12 cellular contexts compared by ENCODE assay signal in genomic region chr5:159174511-159175168, GRCh38. TPM values are rescaled to one million over a fixed set of nuclear protein-coding genes. Genes with fewer than 3 reads are reported as not detected.
DNase-seq lines count a peak whose midpoint lies in the region; ATAC-seq, FAIRE-seq and TF ChIP-seq lines count a peak whose summit lies in the region.
"Had no signal": no experiment of that assay in that cellular context is flagged by ENCODE, and none has a peak within 500 bp of the region (broad histone marks: within the 10 kb centered on the region; RNA-seq: fewer than 3 reads in every experiment).

No MANE protein-coding gene starts in this region.

- no peak overlapping the region for H3K56ac ChIP-seq in mesendoderm (ENCODE audit: low read length)

- peaks cover 49% of the 10 kb centered on the region for H3K36me3 Mint-ChIP-seq in CD8-positive, alpha-beta T cell

- H3K27me3 Mint-ChIP-seq in CD8-positive, alpha-beta T cell (ENCODE audit: low read depth), result no peaks in the 10 kb centered on the region
- H3K27me3 Mint-ChIP-seq: activated CD4-positive, alpha-beta T cell treated with anti-CD3 and anti-CD28 coated beads, Interleukin-2, amount 10 ng/mL, durations not matched to agents 24 days and 14 days; stimulated activated naive B cell treated with anti-CD40 and anti-IgM and Interleukin-4, amounts not matched to agents 10 μg/mL and 1 μg/mL and 100 μg/mL, for 72 hours had no signal

- POLR2A ChIA-PET in PC-3 (lab: Charles Lee; ENCODE audit: unreplicated experiment), result no interaction called here
- POLR2A ChIA-PET in endothelial cell of umbilical vein (lab: Charles Lee), result no interaction called here
- POLR2A ChIA-PET in CD8-positive, alpha-beta T cell (lab: Charles Lee), result interaction anchor here (0.6 to 1.7 kb wide), 2 partner anchors 11 to 77 kb away, joined by 3 read pairs; no protein-coding TSS in a partner anchor

- H3K9me2 ChIP-seq in PC-3 (replicated peaks; ENCODE audit: low read length), result no peaks in the 10 kb centered on the region

- no peak overlapping the region for H2BK15ac ChIP-seq in mesendoderm (replicated peaks; ENCODE audit: low read depth)

- H2BK5ac ChIP-seq in mesendoderm (ENCODE audit: low read length), result no peak overlapping the region

- TF ChIP-seq CTCF in AG10803 (conservative IDR thresholded peaks at IDR 0.05; ENCODE audit: low read length), result no peak
- TF ChIP-seq CTCF in PC-3 (conservative IDR thresholded peaks at IDR 0.05; ENCODE audit: low read depth, low read length), result no peak
- TF ChIP-seq CTCF in endothelial cell of umbilical vein (IDR thresholded peaks at IDR 0.05; ENCODE audit: extremely low read depth in 1 of 2, insufficient read depth in 1 of 2, low read depth in 1 of 2, low read length in 2 of 2), result no peak
- TF ChIP-seq CTCF in CD8-positive, alpha-beta T cell (IDR thresholded peaks at IDR 0.05), result no peak

- H3K4me1 ChIP-seq in PC-3 (ENCODE audit: insufficient read depth, low read length) (peaks cover 18% of the 10 kb centered on the region), endothelial cell of umbilical vein (ENCODE audit: control insufficient read depth, extremely low read depth, insufficient read depth, low read length) (peaks cover 15% of the 10 kb centered on the region), mesendoderm (ENCODE audit: control insufficient read depth, low read depth, low read length) (no peaks in the 10 kb centered on the region), aorta (ENCODE audit: control insufficient read depth in 1 of 2, insufficient read depth in 2 of 2, low read length in 2 of 2) (no peaks in the 10 kb centered on the region)
- H3K4me1 ChIP-seq in CD8-positive, alpha-beta T cell (ENCODE audit: insufficient read depth, low read length), result peaks cover 15% of the 10 kb centered on the region

- intact Hi-C loops in PC-3 (cut with micrococcal nuclease) (loop anchor here (5.0 kb wide), 1 partner anchor 88 kb away; the partner anchor contains the start of gene UBLCP1), endothelial cell of umbilical vein (cut with micrococcal nuclease) (loop anchor here (10.0 kb wide), 1 partner anchor 830 kb away; the partner anchor contains the start of gene TTC1), aorta (cut with DNase I) (no loop called here)
- intact Hi-C loops in CD8-positive, alpha-beta T cell (cut with DNase I, micrococcal nuclease), result no loop called here

- CTCF ChIA-PET in PC-3 (lab: Charles Lee), result no interaction called here
- CTCF ChIA-PET in endothelial cell of umbilical vein (lab: Charles Lee), result interaction anchor here (1.5 to 2.8 kb wide), 3 partner anchors 18 to 114 kb away, joined by 3 to 18 read pairs (median 4); no protein-coding TSS in a partner anchor
- CTCF ChIA-PET in CD8-positive, alpha-beta T cell (lab: Charles Lee), result interaction anchor here (1.1 to 2.7 kb wide), 4 partner anchors 11 to 116 kb away, joined by 3 to 14 read pairs (median 4); no protein-coding TSS in a partner anchor

- no peak for ATAC-seq in PC-3
- ATAC-seq in CD8-positive, alpha-beta T cell, result no peak
- ATAC-seq in aorta (ENCODE audit: low FRiP score), result no peak
- ATAC-seq: stimulated activated naive B cell treated with anti-CD40 and anti-IgM and Interleukin-4, amounts not matched to agents 10 μg/mL and 1 μg/mL and 100 μg/mL, for 72 hours had no signal

- peaks cover 7% of the 10 kb centered on the region for H3F3A ChIP-seq in PC-3 (ENCODE audit: low read length, unreplicated experiment)

- no peak overlapping the region for H2AFZ ChIP-seq in PC-3 (ENCODE audit: low read length)
- no peak overlapping the region for H2AFZ ChIP-seq in endothelial cell of umbilical vein (ENCODE audit: low read depth, low read length)

- H3K27ac ChIP-seq in PC-3 (ENCODE audit: low read length) (peak overlapping the region; percentile 40), endothelial cell of umbilical vein (ENCODE audit: insufficient read depth, low read depth, low read length) (no peak overlapping the region), mesendoderm (ENCODE audit: low read depth, low read length) (no peak overlapping the region), aorta (ENCODE audit: low read depth in 1 of 2, low read length in 2 of 2) (no peak overlapping the region)
- no peak overlapping the region for H3K27ac ChIP-seq in CD8-positive, alpha-beta T cell (ENCODE audit: low read depth, low read length)

- H3K9me3 Mint-ChIP-seq in CD8-positive, alpha-beta T cell, result no peaks in the 10 kb centered on the region
- H3K9me3 Mint-ChIP-seq: activated CD4-positive, alpha-beta T cell treated with anti-CD3 and anti-CD28 coated beads, Interleukin-2, amount 10 ng/mL, durations not matched to agents 24 days and 14 days; stimulated activated naive B cell treated with anti-CD40 and anti-IgM and Interleukin-4, amounts not matched to agents 10 μg/mL and 1 μg/mL and 100 μg/mL, for 72 hours had no signal

- BruUV-seq in PC-3 (replicated peaks; lab: Mats Ljungman, UMichigan) (no TSS peak), endothelial cell of umbilical vein (replicated peaks; lab: Mats Ljungman, UMichigan) (no TSS peak)

- H3K27me3 ChIP-seq in PC-3 (ENCODE audit: low read length) (no peaks in the 10 kb centered on the region), endothelial cell of umbilical vein (ENCODE audit: control insufficient read depth in 2 of 2, insufficient read depth in 2 of 2, low read length in 2 of 2) (no peaks in the 10 kb centered on the region), mesendoderm (ENCODE audit: insufficient read depth, low read length, poor library complexity) (no peaks in the 10 kb centered on the region), aorta (ENCODE audit: control insufficient read depth in 1 of 2, insufficient read depth in 2 of 2, low read length in 1 of 2) (no peaks in the 10 kb centered on the region)
- no peaks in the 10 kb centered on the region for H3K27me3 ChIP-seq in CD8-positive, alpha-beta T cell (ENCODE audit: insufficient read depth, low read length)
- H3K27me3 ChIP-seq: MG63 had no signal

- H4K20me1 ChIP-seq in PC-3 (ENCODE audit: low read length), result no peaks in the 10 kb centered on the region
- H4K20me1 ChIP-seq in endothelial cell of umbilical vein (replicated peaks; ENCODE audit: control insufficient read depth, extremely low read depth, insufficient read depth, low read length), result no peaks in the 10 kb centered on the region

- H3K9ac ChIP-seq in PC-3 (ENCODE audit: low read length) (no peak overlapping the region), endothelial cell of umbilical vein (replicated peaks; ENCODE audit: extremely low read depth, insufficient read depth, low read length) (no peak overlapping the region), mesendoderm (ENCODE audit: low read length) (no peak overlapping the region)

- H4K8ac ChIP-seq in mesendoderm (ENCODE audit: low read depth, low read length), result no peak overlapping the region

- H2BK120ac ChIP-seq in mesendoderm (ENCODE audit: low read depth, low read length), result no peak overlapping the region

- H3K23ac ChIP-seq in mesendoderm (ENCODE audit: low read length), result no peak overlapping the region

- dilution Hi-C loops in endothelial cell of umbilical vein (cut with MboI; ENCODE audit: extremely low pct_ligation_motif_present, low sequenced_read_pairs), result no loop called here

- H4K5ac ChIP-seq in mesendoderm (ENCODE audit: low read length), result no peak overlapping the region

- H2AK5ac ChIP-seq in mesendoderm (ENCODE audit: low read length), result no peak overlapping the region

- no peak for FAIRE-seq in endothelial cell of umbilical vein (lab: Jason Lieb, UNC)

- H3K79me1 ChIP-seq in mesendoderm (ENCODE audit: low read length), result no peaks in the 10 kb centered on the region

- H3K9me3 ChIP-seq in PC-3 (ENCODE audit: low read length), result no peaks in the 10 kb centered on the region
- H3K9me3 ChIP-seq in endothelial cell of umbilical vein (replicated peaks; ENCODE audit: control insufficient read depth, insufficient read depth, low read length), result no peaks in the 10 kb centered on the region
- H3K9me3 ChIP-seq in CD8-positive, alpha-beta T cell (ENCODE audit: low read length), result no peaks in the 10 kb centered on the region
- no peaks in the 10 kb centered on the region for H3K9me3 ChIP-seq in aorta (ENCODE audit: control insufficient read depth, low read length)
- H3K9me3 ChIP-seq: MG63 had no signal

- peaks cover 46% of the 10 kb centered on the region for H3K4me1 Mint-ChIP-seq in CD8-positive, alpha-beta T cell (ENCODE audit: low read depth)

- H3K4me2 ChIP-seq in PC-3 (ENCODE audit: low read length), result no peak overlapping the region
- no peak overlapping the region for H3K4me2 ChIP-seq in endothelial cell of umbilical vein (ENCODE audit: insufficient read depth, low read length)
- H3K4me2 ChIP-seq in mesendoderm (ENCODE audit: low read length), result no peak overlapping the region

- no peaks in the 10 kb centered on the region for H3K9me1 ChIP-seq in endothelial cell of umbilical vein (replicated peaks; ENCODE audit: control insufficient read depth, extremely low read depth, insufficient read depth, low read length)

- H3K36me3 ChIP-seq in PC-3 (ENCODE audit: low read depth, low read length), result peaks cover 3% of the 10 kb centered on the region; the same call in 1 of the 2 replicates
- no peaks in the 10 kb centered on the region for H3K36me3 ChIP-seq in endothelial cell of umbilical vein (ENCODE audit: control insufficient read depth in 2 of 2, extremely low read depth in 1 of 2, insufficient read depth in 2 of 2, low read length in 2 of 2)
- no peaks in the 10 kb centered on the region for H3K36me3 ChIP-seq in mesendoderm (ENCODE audit: control insufficient read depth, insufficient read depth, low read length)
- peaks cover 9% of the 10 kb centered on the region for H3K36me3 ChIP-seq in CD8-positive, alpha-beta T cell (ENCODE audit: insufficient read depth, low read length)
- peaks cover 0 to 2% of the 10 kb centered on the region in 2 donors for H3K36me3 ChIP-seq in aorta (ENCODE audit: control insufficient read depth in 1 of 2, insufficient read depth in 2 of 2, low read length in 1 of 2)

- no peak overlapping the region for H3K27ac Mint-ChIP-seq in CD8-positive, alpha-beta T cell

- DNase-seq in AG10803 (ENCODE audit: low read depth) (peak; percentile 30), PC-3 (no peak), endothelial cell of umbilical vein (ENCODE audit: low read depth, low spot score) (peak; percentile 37), mesendoderm (peak; percentile 54), iPS-NIHi11 (ENCODE audit: low spot score) (no peak), glomerular visceral epithelial cell (ENCODE audit: extremely low spot score) (no peak), aorta (no peak)
- no peak for DNase-seq in CD8-positive, alpha-beta T cell
- DNase-seq: activated CD4-positive, alpha-beta T cell treated with anti-CD3 and anti-CD28 coated beads, Interleukin-2, amount 10 ng/mL, durations not matched to agents 24 days and 14 days; activated naive CD4-positive, alpha-beta T cell treated with Interleukin-2 at 50 U/mL for 16 hours; MG63; stimulated activated naive B cell treated with anti-CD40 and anti-IgM and Interleukin-4, amounts not matched to agents 10 μg/mL and 1 μg/mL and 100 μg/mL, for 72 hours had no signal

- no peak overlapping the region for H3K4ac ChIP-seq in mesendoderm (ENCODE audit: low read depth, low read length)

- no peak overlapping the region for H3K4me3 ChIP-seq in AG10803 (ENCODE audit: low read length)
- no peak overlapping the region for H3K4me3 ChIP-seq in PC-3 (ENCODE audit: low read length)
- H3K4me3 ChIP-seq in endothelial cell of umbilical vein (replicated peaks in 1 of 3; ENCODE audit: insufficient read depth in 1 of 3, low read depth in 1 of 3, low read length in 3 of 3), result no peak overlapping the region
- H3K4me3 ChIP-seq in mesendoderm (ENCODE audit: low read length), result no peak overlapping the region
- H3K4me3 ChIP-seq in CD8-positive, alpha-beta T cell (ENCODE audit: low read depth, low read length), result no peak overlapping the region
- no peak overlapping the region for H3K4me3 ChIP-seq in aorta (ENCODE audit: low read length in 2 of 2)
- H3K4me3 ChIP-seq: MG63 had no signal

- no peak for TF ChIP-seq POLR2A in endothelial cell of umbilical vein (IDR thresholded peaks at IDR 0.05; ENCODE audit: low read depth, low read length)

- H3K79me2 ChIP-seq in PC-3 (ENCODE audit: low read length) (peaks cover 5% of the 10 kb centered on the region), endothelial cell of umbilical vein (ENCODE audit: control insufficient read depth, insufficient read depth, low read length) (no peaks in the 10 kb centered on the region), mesendoderm (ENCODE audit: control insufficient read depth, insufficient read depth, low read length) (no peaks in the 10 kb centered on the region)

- H3K4me3 Mint-ChIP-seq in CD8-positive, alpha-beta T cell, result no peak overlapping the region
- H3K4me3 Mint-ChIP-seq: stimulated activated naive B cell treated with anti-CD40 and anti-IgM and Interleukin-4, amounts not matched to agents 10 μg/mL and 1 μg/mL and 100 μg/mL, for 72 hours had no signal

- no peak overlapping the region for H3K18ac ChIP-seq in mesendoderm (ENCODE audit: low read length)

RNA-seq across cellular contexts. Expression of gene RNF145, which starts 34.7 kb away (rescaled TPM):
- total RNA-seq in PC-3 (2014; rRNA removed) (13.7 and 21.8 TPM in 2 replicates), endothelial cell of umbilical vein (59.7 and 62.3 TPM in 2 replicates), aorta (10 to 100 TPM; 44.8 to 67.8 TPM)
- polyA plus RNA-seq in endothelial cell of umbilical vein (33.6 and 39.4 TPM in 2 replicates), aorta (10 to 100 TPM; 17.9 to 44.2 TPM)
- 35.0 and 41.6 TPM in 2 replicates for polyA plus RNA-seq in endothelial cell of umbilical vein (2011; cell fraction: cytosol; rRNA removed)
- 47.0 and 50.4 TPM in 2 replicates for polyA plus RNA-seq in endothelial cell of umbilical vein (2011; cell fraction: nucleus; rRNA removed)
- 29.8 and 39.8 TPM in 2 replicates for polyA plus RNA-seq in endothelial cell of umbilical vein (2012)
- 73.4 and 80.2 TPM in 2 replicates for polyA minus RNA-seq in endothelial cell of umbilical vein
- polyA minus RNA-seq in endothelial cell of umbilical vein (2011; cell fraction: cytosol; rRNA and poly(A)+ RNA removed), result 20.3 TPM
- 30.4 and 44.2 TPM in 2 replicates for polyA minus RNA-seq in endothelial cell of umbilical vein (2011; cell fraction: nucleus; rRNA and poly(A)+ RNA removed)
- polyA plus RNA-seq in mesendoderm (2013, experiment 1 of 2), result 64.9 TPM
- polyA plus RNA-seq in mesendoderm (2013, experiment 2 of 2), result 62.8 TPM
- 10 to 100 TPM; 62.0 to 72.8 TPM for total RNA-seq in CD8-positive, alpha-beta T cell

Comparison
In these comparisons a context has a peak if more than half of its experiments do, and no peak if none do; other contexts are left out.
1. DNase-seq: peak in AG10803 (single experiment), endothelial cell of umbilical vein (single experiment) and mesendoderm (single experiment); none in PC-3 (single experiment), iPS-NIHi11 (single experiment), glomerular visceral epithelial cell (single experiment), CD8-positive, alpha-beta T cell (0 of 7) and aorta (0 of 2).
2. intact Hi-C loops: an anchor here in PC-3 (5.0 kb wide) and endothelial cell of umbilical vein (10.0 kb wide); none called in CD8-positive, alpha-beta T cell and aorta.